23 cellular contexts compared by ENCODE assay signal in genomic region chr4:131257241-131257640, GRCh38.
"Had no signal": no experiment of that assay in that cellular context is flagged by ENCODE, and none has a peak within 500 bp of the region (broad histone marks: within the 10 kb centered on the region; RNA-seq: fewer than 3 reads in every experiment).

No MANE protein-coding gene starts in this region.

- H3K9me3 ChIP-seq: colonic mucosa, esophagus muscularis mucosa, gastroesophageal sphincter, heart left ventricle, left lung, lower lobe of right lung had no signal

- H3K4me3 ChIP-seq: colonic mucosa, esophagus muscularis mucosa, gastroesophageal sphincter, heart left ventricle, hepatocyte, left lung, lower lobe of right lung had no signal

- H3K36me3 ChIP-seq: colonic mucosa, esophagus muscularis mucosa, gastroesophageal sphincter, heart left ventricle, left lung, lower lobe of right lung had no signal

- H3K27me3 ChIP-seq: colonic mucosa, esophagus muscularis mucosa, foreskin keratinocyte, gastroesophageal sphincter, heart left ventricle, hepatocyte, left lung had no signal

- H3K4me2 ChIP-seq: hepatocyte had no signal

- H3K27me3 Mint-ChIP-seq: dendritic cell treated with granulocyte-macrophage colony-stimulating factor and Interleukin-4, amounts not matched to agents 40 ng/mL and 50 ng/mL, for 4 days; naive thymus-derived CD4-positive, alpha-beta T cell had no signal

- H3K79me2 ChIP-seq: hepatocyte had no signal

- H3K27ac ChIP-seq: colonic mucosa, esophagus muscularis mucosa, foreskin keratinocyte, gastroesophageal sphincter, heart left ventricle, hepatocyte, left lung, lower lobe of right lung had no signal

- H3K4me3 Mint-ChIP-seq: dendritic cell treated with granulocyte-macrophage colony-stimulating factor and Interleukin-4, amounts not matched to agents 40 ng/mL and 50 ng/mL, for 4 days; immature natural killer cell; mesothelial cell of epicardium; naive thymus-derived CD4-positive, alpha-beta T cell; natural killer cell had no signal

- H3K27ac Mint-ChIP-seq: dendritic cell treated with granulocyte-macrophage colony-stimulating factor and Interleukin-4, amounts not matched to agents 40 ng/mL and 50 ng/mL, for 4 days; immature natural killer cell; mesothelial cell of epicardium; naive thymus-derived CD4-positive, alpha-beta T cell; natural killer cell had no signal

- H3K4me1 ChIP-seq: colonic mucosa, esophagus muscularis mucosa, foreskin keratinocyte, gastroesophageal sphincter, heart left ventricle, left lung, lower lobe of right lung had no signal

- H3K36me3 Mint-ChIP-seq: immature natural killer cell; mesothelial cell of epicardium; naive thymus-derived CD4-positive, alpha-beta T cell; natural killer cell had no signal

- H3K9me3 Mint-ChIP-seq: dendritic cell treated with granulocyte-macrophage colony-stimulating factor and Interleukin-4, amounts not matched to agents 40 ng/mL and 50 ng/mL, for 4 days; mesothelial cell of epicardium had no signal

- ATAC-seq: foreskin keratinocyte; gastroesophageal sphincter; heart left ventricle; left cardiac atrium; left lung; left ventricle myocardium superior; lower lobe of right lung; naive thymus-derived CD4-positive, alpha-beta T cell; natural killer cell had no signal

- FAIRE-seq: endothelial cell of umbilical vein, frontal cortex had no signal

- H2AFZ ChIP-seq: hepatocyte had no signal

- DNase-seq: colonic mucosa; cortex of kidney; effector CD4-positive, alpha-beta T cell; effector memory CD4-positive, alpha-beta T cell; foreskin keratinocyte; heart left ventricle; hypothalamus; immature natural killer cell; islet precursor cell; left cardiac atrium; left lung; left ventricle myocardium superior; lower lobe of right lung; mesenchymal stem cell; naive thymus-derived CD4-positive, alpha-beta T cell; natural killer cell had no signal

- H3K4me1 Mint-ChIP-seq: immature natural killer cell; mesothelial cell of epicardium; naive thymus-derived CD4-positive, alpha-beta T cell; natural killer cell had no signal
